Comparison of ENCODE assay signal across 22 cellular contexts in the genomic region with DNA sequence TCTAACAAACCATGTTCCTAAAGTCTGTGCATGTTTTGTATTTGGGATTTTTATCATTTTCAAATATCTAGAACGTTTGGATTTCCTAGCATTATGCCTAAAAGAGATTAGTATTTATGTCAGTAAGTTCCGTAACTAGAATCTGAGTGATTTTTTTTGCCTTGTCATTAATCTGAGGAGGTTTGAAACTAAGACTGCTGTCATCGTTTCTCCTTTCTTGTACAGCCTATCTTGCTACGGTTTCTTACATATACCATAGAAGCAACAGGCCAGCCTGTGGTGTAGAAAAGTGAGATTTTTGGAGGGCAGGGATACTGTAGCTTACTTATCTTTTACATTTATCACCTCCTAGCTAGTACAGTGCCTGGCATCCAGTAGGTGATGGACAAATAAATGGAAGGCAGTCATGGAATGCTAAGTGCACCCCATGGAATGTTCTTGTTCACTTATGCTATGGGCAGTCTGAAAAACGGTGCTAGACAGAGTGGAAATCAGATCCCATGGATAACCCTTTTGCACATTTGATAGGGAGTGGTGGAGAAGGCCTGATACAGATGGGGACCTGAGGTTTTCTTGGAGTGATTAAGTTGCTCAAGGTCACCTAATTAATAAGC.
DNase-seq lines count a peak whose midpoint lies in the region; ATAC-seq and TF ChIP-seq lines count a peak whose summit lies in the region.
"Had no signal": no experiment of that assay in that cellular context is flagged by ENCODE, and none has a peak within 500 bp of the region (broad histone marks: within the 10 kb centered on the region; RNA-seq: fewer than 3 reads in every experiment).

No MANE protein-coding gene starts in this region.

- no peaks in the 10 kb centered on the region for H3K9me3 Mint-ChIP-seq in GM23338
- no peaks in the 10 kb centered on the region for H3K9me3 Mint-ChIP-seq in chondrocyte (ENCODE audit: low read depth)
- no peaks in the 10 kb centered on the region for H3K9me3 Mint-ChIP-seq in neural progenitor cell
- H3K9me3 Mint-ChIP-seq in nephron progenitor cell = no peaks in the 10 kb centered on the region
- H3K9me3 Mint-ChIP-seq: activated naive CD4-positive, alpha-beta T cell treated with anti-CD3 and anti-CD28 coated beads, Interleukin-2, amount 50 U/mL, for 72 hours; H9 had no signal

- H3K36me3 Mint-ChIP-seq in GM23338 (ENCODE audit: low read depth) (no peaks in the 10 kb centered on the region), chondrocyte (ENCODE audit: low read depth) (peaks cover 3% of the 10 kb centered on the region), neural progenitor cell (peaks cover 13% of the 10 kb centered on the region), nephron progenitor cell (ENCODE audit: low read depth) (peaks cover under 1% of the 10 kb centered on the region)

- no peak for TF ChIP-seq CTCF in GM23338 (conservative IDR thresholded peaks at IDR 0.05; ENCODE audit: low read depth in 2 of 2)
- TF ChIP-seq CTCF in chondrocyte (IDR thresholded peaks at IDR 0.05) = no peak
- no peak for TF ChIP-seq CTCF in neural progenitor cell (IDR thresholded peaks at IDR 0.05)
- no peak for TF ChIP-seq CTCF in nephron progenitor cell (IDR thresholded peaks at IDR 0.05)

- H3K4me1 ChIP-seq in GM23338 (ENCODE audit: insufficient read depth) (peaks cover 54% of the 10 kb centered on the region), neural progenitor cell (peaks cover 36% of the 10 kb centered on the region)

- no peaks in the 10 kb centered on the region for H3K9me3 ChIP-seq in neural progenitor cell (ENCODE audit: low read depth)

- H3K27me3 Mint-ChIP-seq in GM23338 (ENCODE audit: insufficient read depth, low read depth, poor library complexity) = peaks cover 15% of the 10 kb centered on the region
- no peaks in the 10 kb centered on the region for H3K27me3 Mint-ChIP-seq in chondrocyte (ENCODE audit: low read depth)
- H3K27me3 Mint-ChIP-seq in neural progenitor cell (ENCODE audit: insufficient read depth, low read depth) = no peaks in the 10 kb centered on the region
- no peaks in the 10 kb centered on the region for H3K27me3 Mint-ChIP-seq in nephron progenitor cell (ENCODE audit: low read depth, poor library complexity)

- H4K20me1 ChIP-seq in GM23338 (replicated peaks; ENCODE audit: insufficient read depth) = peaks cover 12% of the 10 kb centered on the region; the same call in 1 of the 2 replicates
- H4K20me1 ChIP-seq in neural progenitor cell (ENCODE audit: low read depth) = peaks cover 95% of the 10 kb centered on the region

- DNase-seq in GM23338 (ENCODE audit: low spot score) (no peak), MV-4-11 (lab: John Stamatoyannopoulos, UW) (peak; percentile 10), chondrocyte (ENCODE audit: low spot score) (no peak), neural progenitor cell (ENCODE audit: low spot score) (no peak), nephron progenitor cell (no peak)
- DNase-seq in activated CD8-positive, alpha-beta memory T cell treated with anti-CD3 and anti-CD28 coated beads, Interleukin-2, amount 50 U/mL, for 4 hours = no peak
- DNase-seq: activated CD4-positive, alpha-beta T cell treated with anti-CD3 and anti-CD28 coated beads, Interleukin-2, amount 50 U/mL, for 1 hour; aorta; caudate nucleus; dorsolateral prefrontal cortex; H9; KBM-7; MM.1S; NCI-H1436; NCI-H2081 treated with DMSO at 0.1 percent for 48 hours; NCI-H345; NCI-H748 treated with DMSO at 0.1 percent for 48 hours; right cardiac atrium; substantia nigra had no signal

- H3K4me2 ChIP-seq in GM23338 (no peak overlapping the region), neural progenitor cell (no peak overlapping the region)

- H2AFZ ChIP-seq in GM23338 (no peak overlapping the region), neural progenitor cell (replicated peaks) (no peak overlapping the region)

- no peak overlapping the region for H3K9ac ChIP-seq in neural progenitor cell

- H3F3A ChIP-seq in GM23338 (replicated peaks; ENCODE audit: low read depth) (no peaks in the 10 kb centered on the region), neural progenitor cell (ENCODE audit: low read depth) (peaks cover 20% of the 10 kb centered on the region)

- no peaks in the 10 kb centered on the region for H3K36me3 ChIP-seq in GM23338 (ENCODE audit: insufficient read depth)
- no peaks in the 10 kb centered on the region for H3K36me3 ChIP-seq in neural progenitor cell

- H3K27ac ChIP-seq in GM23338 (ENCODE audit: low read depth) = no peak overlapping the region
- peak overlapping the region; percentile 86 for H3K27ac ChIP-seq in neural progenitor cell
- H3K27ac ChIP-seq: C4-2B had no signal

- H3K4me1 Mint-ChIP-seq in GM23338 = peaks cover 83% of the 10 kb centered on the region
- peaks cover 51% of the 10 kb centered on the region for H3K4me1 Mint-ChIP-seq in chondrocyte (ENCODE audit: low read depth)
- H3K4me1 Mint-ChIP-seq in neural progenitor cell = peaks cover 36% of the 10 kb centered on the region
- H3K4me1 Mint-ChIP-seq in nephron progenitor cell = peaks cover 80% of the 10 kb centered on the region

- H3K27me3 ChIP-seq in GM23338 (ENCODE audit: insufficient read depth) (no peaks in the 10 kb centered on the region), neural progenitor cell (no peaks in the 10 kb centered on the region)
- H3K27me3 ChIP-seq: dorsolateral prefrontal cortex had no signal

- H3K9me2 ChIP-seq in GM23338 (ENCODE audit: insufficient read depth) = no peaks in the 10 kb centered on the region

- H3K4me3 Mint-ChIP-seq in GM23338 (no peak overlapping the region), chondrocyte (ENCODE audit: unreplicated experiment) (no peak overlapping the region), neural progenitor cell (no peak overlapping the region), nephron progenitor cell (no peak overlapping the region)

- peaks cover 100% of the 10 kb centered on the region for H3K79me2 ChIP-seq in GM23338 (replicated peaks; ENCODE audit: insufficient read depth)
- H3K79me2 ChIP-seq in neural progenitor cell (ENCODE audit: low read depth) = peaks cover 100% of the 10 kb centered on the region

- H3K4me3 ChIP-seq in GM23338 (no peak overlapping the region), neural progenitor cell (no peak overlapping the region)
- H3K4me3 ChIP-seq: dorsolateral prefrontal cortex had no signal

- no peak for ATAC-seq in GM23338
- no peak for ATAC-seq in esophagus mucosa
- ATAC-seq: activated naive CD4-positive, alpha-beta T cell treated with anti-CD3 and anti-CD28 coated beads, Interleukin-2, amount 50 U/mL, for 72 hours; right cardiac atrium had no signal

- H3K27ac Mint-ChIP-seq in GM23338 = peak overlapping the region; percentile 31; the same call in 1 of the 2 replicates
- peak overlapping the region; percentile 49 for H3K27ac Mint-ChIP-seq in chondrocyte (ENCODE audit: unreplicated experiment)
- peak overlapping the region; percentile 17 for H3K27ac Mint-ChIP-seq in neural progenitor cell
- no peak overlapping the region for H3K27ac Mint-ChIP-seq in nephron progenitor cell

TF ChIP-seq in GM23338, 12 proteins besides CTCF, POLR2A, EP300 and RAD21 (continues in another document):
- TF ChIP-seq, protein P1, sequence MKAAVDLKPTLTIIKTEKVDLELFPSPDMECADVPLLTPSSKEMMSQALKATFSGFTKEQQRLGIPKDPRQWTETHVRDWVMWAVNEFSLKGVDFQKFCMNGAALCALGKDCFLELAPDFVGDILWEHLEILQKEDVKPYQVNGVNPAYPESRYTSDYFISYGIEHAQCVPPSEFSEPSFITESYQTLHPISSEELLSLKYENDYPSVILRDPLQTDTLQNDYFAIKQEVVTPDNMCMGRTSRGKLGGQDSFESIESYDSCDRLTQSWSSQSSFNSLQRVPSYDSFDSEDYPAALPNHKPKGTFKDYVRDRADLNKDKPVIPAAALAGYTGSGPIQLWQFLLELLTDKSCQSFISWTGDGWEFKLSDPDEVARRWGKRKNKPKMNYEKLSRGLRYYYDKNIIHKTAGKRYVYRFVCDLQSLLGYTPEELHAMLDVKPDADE (IDR thresholded peaks at IDR 0.05) = no peak
